8 cellular contexts compared by ENCODE assay signal in the genomic region with DNA sequence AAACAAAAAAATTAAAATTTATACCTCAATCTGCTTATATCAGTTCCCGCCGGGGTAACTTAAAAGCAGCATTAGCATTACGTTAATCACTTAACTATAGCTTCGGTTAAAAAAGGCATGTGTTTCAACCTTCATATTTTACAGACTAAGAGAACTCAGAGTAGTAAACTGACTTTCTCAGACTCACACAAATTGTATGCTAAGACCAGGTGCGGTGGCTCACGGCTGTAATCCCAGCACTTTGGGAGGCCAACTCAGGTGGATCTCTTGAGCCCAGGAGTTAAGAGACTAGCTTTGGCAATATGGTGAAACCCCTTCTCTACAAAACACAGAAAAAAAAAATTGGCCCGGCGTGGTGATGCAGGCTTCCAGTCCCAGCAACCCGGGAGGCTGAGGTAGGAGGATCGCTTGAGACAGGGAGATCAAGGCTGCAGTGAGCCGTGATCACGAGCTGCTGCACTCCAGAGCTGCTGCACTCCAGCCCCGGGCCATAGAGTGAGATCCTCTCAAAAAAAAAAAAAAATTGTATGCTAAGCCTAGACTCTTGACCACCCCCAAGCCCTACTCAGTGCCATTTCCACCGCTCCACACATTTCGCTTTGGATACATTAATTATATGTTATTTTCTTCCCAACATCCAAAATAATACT. TPM values are rescaled to one million over a fixed set of nuclear protein-coding genes. Genes with fewer than 3 reads are reported as not detected.
DNase-seq lines count a peak whose midpoint lies in the region; ATAC-seq, FAIRE-seq and TF ChIP-seq lines count a peak whose summit lies in the region.

No MANE protein-coding gene starts in this region.

- peak; percentile 17 for DNase-seq in GM23338 (ENCODE audit: low spot score)
- DNase-seq in RPMI7951 (ENCODE audit: low read depth): peak; percentile 49
- no peak for DNase-seq in H1 (ENCODE audit: low read depth in 1 of 2, low spot score in 2 of 2)
- no peak for DNase-seq in progenitor cell of endocrine pancreas (ENCODE audit: low spot score, unreplicated experiment)
- no peak for DNase-seq in NCI-H1436 treated with DMSO at 0.1 percent for 48 hours (lab: John Stamatoyannopoulos, UW)
- DNase-seq in substantia nigra (lab: John Stamatoyannopoulos, UW): no peak

- H3K36me3 ChIP-seq in GM23338 (ENCODE audit: insufficient read depth) (no peaks in the 10 kb centered on the region), H1 (ENCODE audit: control insufficient read depth in 2 of 4, insufficient read depth in 4 of 4, low read length in 3 of 4) (no peaks in the 10 kb centered on the region)

- no peak overlapping the region for H2BK120ac ChIP-seq in H1 (replicated peaks; ENCODE audit: low read depth, low read length)

- H3K36me3 Mint-ChIP-seq in GM23338 (ENCODE audit: low read depth) (no peaks in the 10 kb centered on the region; the same call in 2 of the 3 replicates), progenitor cell of endocrine pancreas (ENCODE audit: insufficient read depth) (peaks cover 3% of the 10 kb centered on the region)

- H3K9me3 Mint-ChIP-seq in GM23338 (no peaks in the 10 kb centered on the region), progenitor cell of endocrine pancreas (ENCODE audit: low read depth) (no peaks in the 10 kb centered on the region)

- H2BK5ac ChIP-seq in H1 (ENCODE audit: low read depth, low read length): no peak overlapping the region

- no peak overlapping the region for H4K8ac ChIP-seq in H1 (ENCODE audit: extremely low read depth, insufficient read depth, low read length)

- CTCF ChIA-PET in H1 (lab: Charles Lee; ENCODE audit: partially characterized antibody): interaction anchor here (1.3 to 14.3 kb wide), 3 partner anchors 18 to 123 kb away, joined by 3 to 119 read pairs (median 3); no protein-coding TSS in a partner anchor

- peaks cover 66% of the 10 kb centered on the region for H3K79me2 ChIP-seq in GM23338 (replicated peaks; ENCODE audit: insufficient read depth)
- peaks cover 17 to 64% of the 10 kb centered on the region in 2 experiments for H3K79me2 ChIP-seq in H1 (ENCODE audit: control insufficient read depth in 1 of 2, insufficient read depth in 2 of 2, low read length in 2 of 2)

- H3K27me3 ChIP-seq in GM23338 (ENCODE audit: insufficient read depth) (no peaks in the 10 kb centered on the region), H1 (replicated peaks in 1 of 4; ENCODE audit: control insufficient read depth in 3 of 4, extremely low read depth in 1 of 4, insufficient read depth in 3 of 4, low read length in 3 of 4) (no peaks in the 10 kb centered on the region)

- POLR2A ChIA-PET in H1 (lab: Charles Lee; ENCODE audit: partially characterized antibody): interaction anchor here (0.7 to 21.1 kb wide), 8 partner anchors 9 to 262 kb away, joined by 3 to 334 read pairs (median 8); a partner anchor contains a TSS

- H3K9me2 ChIP-seq in GM23338 (ENCODE audit: insufficient read depth): no peaks in the 10 kb centered on the region

- H3K4me2 ChIP-seq in GM23338 (peak overlapping the region; percentile 88), H1 (ENCODE audit: insufficient read depth in 1 of 2, low read depth in 2 of 2, low read length in 2 of 2) (peak overlapping the region; percentile 77 to 81)

- no peak for TF ChIP-seq RAD21 in H1 (IDR thresholded peaks at IDR 0.05 in 1 of 2, conservative IDR thresholded peaks at IDR 0.05 in 1 of 2; ENCODE audit: low read depth in 2 of 2, low read length in 2 of 2)

- no peak overlapping the region for H2AK5ac ChIP-seq in H1 (ENCODE audit: low read depth, low read length)

- no peak overlapping the region for H3K56ac ChIP-seq in H1 (replicated peaks; ENCODE audit: insufficient read length, low read depth, low read length)

- no peak overlapping the region for H3K18ac ChIP-seq in H1 (ENCODE audit: extremely low read depth, low read length)

- no peaks in the 10 kb centered on the region for H3F3A ChIP-seq in GM23338 (replicated peaks; ENCODE audit: low read depth)

- H3K4me1 ChIP-seq in GM23338 (ENCODE audit: insufficient read depth): peaks cover 35% of the 10 kb centered on the region
- peaks cover 0 to 9% (median 3%) of the 10 kb centered on the region in 4 experiments; a peak in 3 of 7 replicates for H3K4me1 ChIP-seq in H1 (replicated peaks in 1 of 4; ENCODE audit: control insufficient read depth in 3 of 4, insufficient read depth in 4 of 4, low read length in 3 of 4)

- H4K5ac ChIP-seq in H1 (ENCODE audit: insufficient read length, low read depth, low read length): no peak overlapping the region

- peaks cover 4% of the 10 kb centered on the region; the same call in 1 of the 2 replicates for H3K23me2 ChIP-seq in H1 (ENCODE audit: low read depth, low read length)

- FAIRE-seq in H1 (lab: Jason Lieb, UNC): no peak

- H3K9me3 ChIP-seq in H1 (ENCODE audit: insufficient read depth in 2 of 2, low read depth in 1 of 2, low read length in 1 of 2): no peaks in the 10 kb centered on the region

- TF ChIP-seq CTCF in GM23338 (conservative IDR thresholded peaks at IDR 0.05; ENCODE audit: low read depth in 2 of 2) (no peak), H1 (IDR thresholded peaks at IDR 0.05; ENCODE audit: control extremely low read depth in 1 of 3, insufficient read depth in 1 of 3, low read depth in 1 of 3, low read length in 3 of 3) (no peak), progenitor cell of endocrine pancreas (IDR thresholded peaks at IDR 0.05; ENCODE audit: unreplicated experiment) (no peak)

- no peak overlapping the region for H2BK12ac ChIP-seq in H1 (ENCODE audit: low read depth, low read length)

- H4K20me1 ChIP-seq in GM23338 (replicated peaks; ENCODE audit: insufficient read depth): peaks cover 27% of the 10 kb centered on the region
- peaks cover 6 to 20% of the 10 kb centered on the region in 2 experiments for H4K20me1 ChIP-seq in H1 (replicated peaks in 1 of 2; ENCODE audit: control insufficient read depth in 1 of 2, insufficient read depth in 2 of 2, low read length in 2 of 2)

- TF ChIP-seq EP300 in H1 (IDR thresholded peaks at IDR 0.05; ENCODE audit: borderline replicate concordance in 1 of 2, low read depth in 2 of 2, low read length in 2 of 2): no peak

- no peak for ATAC-seq in GM23338
- no peak for ATAC-seq in GM18517 (IDR thresholded peaks at IDR 0.05; ENCODE audit: unreplicated experiment)
- no peak for ATAC-seq in HG03460 (IDR thresholded peaks at IDR 0.05; ENCODE audit: unreplicated experiment)

- H3K9ac ChIP-seq in H1 (replicated peaks in 1 of 4; ENCODE audit: extremely low read depth in 1 of 4, low read depth in 3 of 4, low read length in 3 of 4): peak overlapping the region in 3 of 4 experiments; percentile 10 to 57 (median 13); a peak in 2 of 7 replicates

- WGBS in H1 (ENCODE audit: extremely low coverage in 1 of 2, insufficient coverage in 1 of 2, insufficient read length in 1 of 2, insufficient replicate concordance in 2 of 2, low coverage in 1 of 2, low lambda C conversion rate in 2 of 2, missing lambda C conversion rate in 1 of 2), 2 experiments: 58% methylated on average over 15 of the region's 15 CpGs; no CpG with 5 or more reads in 1 of the 2 experiments

- no peak overlapping the region for H4K91ac ChIP-seq in H1 (replicated peaks; ENCODE audit: insufficient read length, low read length)

- H2AFZ ChIP-seq in GM23338: no peak overlapping the region
- H2AFZ ChIP-seq in H1 (ENCODE audit: low read length): no peak overlapping the region

- H3K79me1 ChIP-seq in H1 (ENCODE audit: low read depth, low read length): no peaks in the 10 kb centered on the region

- H3K27ac Mint-ChIP-seq in GM23338: peak overlapping the region; percentile 84
- peak overlapping the region; percentile 95 for H3K27ac Mint-ChIP-seq in progenitor cell of endocrine pancreas

- H3K4me3 ChIP-seq in GM23338 (peak overlapping the region; percentile 63), H1 (ENCODE audit: extremely low read depth in 1 of 4, insufficient read depth in 2 of 4, low read depth in 3 of 4, low read length in 4 of 4) (peak overlapping the region; percentile 39 to 94 (median 82); a peak in 7 of 8 replicates)

- H2BK15ac ChIP-seq in H1 (ENCODE audit: low read length): no peak overlapping the region

- H3K4ac ChIP-seq in H1 (replicated peaks; ENCODE audit: insufficient read length, low read depth, low read length): no peak overlapping the region

- H3K4me3 Mint-ChIP-seq in GM23338 (peak overlapping the region; percentile 97), progenitor cell of endocrine pancreas (ENCODE audit: low read depth) (peak overlapping the region; percentile 93)

- no peak overlapping the region for H3K23ac ChIP-seq in H1 (ENCODE audit: insufficient read length)

- peaks cover 49% of the 10 kb centered on the region for H3K4me1 Mint-ChIP-seq in GM23338
- H3K4me1 Mint-ChIP-seq in progenitor cell of endocrine pancreas (ENCODE audit: low read depth): peaks cover 47% of the 10 kb centered on the region

- TF ChIP-seq POLR2A in H1 (IDR thresholded peaks at IDR 0.05; ENCODE audit: control extremely low read depth in 1 of 2, low read depth in 2 of 2, low read length in 2 of 2): no peak

- no peak overlapping the region for H3K14ac ChIP-seq in H1 (ENCODE audit: insufficient read length)

- H3K27ac ChIP-seq in GM23338 (ENCODE audit: low read depth) (peak overlapping the region; percentile 94; the same call in 1 of the 2 replicates), H1 (ENCODE audit: low read depth, low read length) (no peak overlapping the region), substantia nigra (ENCODE audit: low read depth, low read length, poor library complexity, severe bottlenecking) (no peak overlapping the region)

- H3K27me3 Mint-ChIP-seq in GM23338 (ENCODE audit: insufficient read depth, low read depth, poor library complexity): peaks cover 8% of the 10 kb centered on the region
- H3K27me3 Mint-ChIP-seq in progenitor cell of endocrine pancreas: no peaks in the 10 kb centered on the region

- H2BK20ac ChIP-seq in H1 (ENCODE audit: low read length): no peak overlapping the region

TF ChIP-seq in GM23338, 12 proteins besides CTCF, POLR2A, EP300 and RAD21 (continues in another document):
- TF ChIP-seq POLR2AphosphoS5 (IDR thresholded peaks at IDR 0.05; ENCODE audit: low read depth): no peak

TF ChIP-seq in H1, 55 proteins besides CTCF, POLR2A, EP300 and RAD21 (continues in another document):
- TF ChIP-seq TAF1 (IDR thresholded peaks at IDR 0.05; ENCODE audit: low read depth, low read length): no peak
- no peak for TF ChIP-seq POLR2AphosphoS5 (IDR thresholded peaks at IDR 0.05; ENCODE audit: low read depth, low read length)

RNA-seq across cellular contexts. Expression of a gene that starts 2.4 kb away (rescaled TPM):
- 53.4 and 61.9 TPM in 2 replicates for total RNA-seq in GM23338 (2014; rRNA removed; shearing (Covaris generic))
- polyA plus RNA-seq in GM23338 (2016; fragmentation: Nextera tagmentation; extraction: Ambion mirVana) (42.2 and 42.5 TPM in 2 replicates), H1 (2011; rRNA removed) (11.1 and 18.6 TPM in 2 replicates)
- total RNA-seq in RPMI7951 (2014; rRNA removed; shearing (Covaris generic)): 61.8 and 83.1 TPM in 2 replicates
- total RNA-seq in H1 (2021; fragmentation: NEBNext Ultra II Directional; extraction: Animal tissue kit (Norgen Biotek cat#: 25700)): 69.3 TPM in 2 replicates
- polyA plus RNA-seq in H1 (2011; cell fraction: cytosol; rRNA removed): 23.1 TPM
- 16.1 TPM for polyA plus RNA-seq in H1 (2011; cell fraction: nucleus; rRNA removed)
- polyA plus RNA-seq in H1 (2012, experiment 1 of 2): 31.0 to 61.2 TPM (median 34.3 TPM) in 4 replicates
- polyA plus RNA-seq in H1 (2012, experiment 2 of 2): 5.6 TPM
- 26.9 TPM for polyA plus RNA-seq in H1 (2013, experiment 1 of 2)
- polyA plus RNA-seq in H1 (2013, experiment 2 of 2): 27.9 TPM
- polyA minus RNA-seq in H1 (2011; rRNA and poly(A)+ RNA removed): 34.2 and 57.9 TPM in 2 replicates
- 27.4 TPM for polyA minus RNA-seq in H1 (2011; cell fraction: cytosol; rRNA and poly(A)+ RNA removed)
- polyA minus RNA-seq in H1 (2011; cell fraction: nucleus; rRNA and poly(A)+ RNA removed): 93.9 TPM
- 119 and 122 TPM in 2 replicates for total RNA-seq in progenitor cell of endocrine pancreas

Comparison
In these comparisons a context has a peak if more than half of its experiments do, and no peak if none do; other contexts are left out.
1. DNase-seq: peak in GM23338 (single experiment) and RPMI7951 (single experiment); none in H1 (0 of 2), progenitor cell of endocrine pancreas (single experiment), NCI-H1436 treated with DMSO at 0.1 percent for 48 hours (single experiment) and substantia nigra (0 of 49).